9 cellular contexts compared by ENCODE assay signal in genomic region chr6:82362868-82363267, GRCh38. TPM values are rescaled to one million over a fixed set of nuclear protein-coding genes. Genes with fewer than 3 reads are reported as not detected.
DNase-seq lines count a peak whose midpoint lies in the region; FAIRE-seq and TF ChIP-seq lines count a peak whose summit lies in the region.
"Had no signal": no experiment of that assay in that cellular context is flagged by ENCODE, and none has a peak within 500 bp of the region (broad histone marks: within the 10 kb centered on the region; RNA-seq: fewer than 3 reads in every experiment).

No MANE protein-coding gene starts in this region.

- no peak for TF ChIP-seq POLR2A in GM12891 (IDR thresholded peaks at IDR 0.05; ENCODE audit: low read depth, low read length)

- H3K27ac Mint-ChIP-seq in T-helper 1 cell treated with Interleukin-12 subunit alpha and Interleukin-12 subunit beta and Interleukin-4 antibody, amounts not matched to agents 30 μg/mL and 1 μg/mL, for 36 hours, result no peak overlapping the region

- no peak overlapping the region for H3K27ac ChIP-seq in subcutaneous abdominal adipose tissue (ENCODE audit: low read depth, low read length)
- H3K27ac ChIP-seq: BLaER1 had no signal

- FAIRE-seq in GM12891 (lab: Jason Lieb, UNC), result no peak

- H3K36me3 Mint-ChIP-seq in T-helper 1 cell treated with Interleukin-12 subunit alpha and Interleukin-12 subunit beta and Interleukin-4 antibody, amounts not matched to agents 30 μg/mL and 1 μg/mL, for 36 hours (ENCODE audit: low read depth), result no peaks in the 10 kb centered on the region

- peak overlapping the region in 1 of 5 donors; percentile 75 for H3K9ac ChIP-seq in subcutaneous abdominal adipose tissue (ENCODE audit: low read length in 5 of 5)
- H3K9ac ChIP-seq: BLaER1 had no signal

- in situ Hi-C loops in astrocyte of the cerebellum (cut with HindIII; ENCODE audit: low sequenced_read_pairs), result no loop called here

- H3K4me1 Mint-ChIP-seq in T-helper 1 cell treated with Interleukin-12 subunit alpha and Interleukin-12 subunit beta and Interleukin-4 antibody, amounts not matched to agents 30 μg/mL and 1 μg/mL, for 36 hours (ENCODE audit: low read depth), result peaks cover 11% of the 10 kb centered on the region

- H3K27me3 ChIP-seq in subcutaneous abdominal adipose tissue (ENCODE audit: control insufficient read depth in 5 of 5, insufficient read depth in 4 of 5, low read length in 5 of 5), result peaks cover 0 to 26% (median 13%) of the 10 kb centered on the region in 5 donors
- H3K27me3 ChIP-seq: BLaER1 had no signal

- H3K4me1 ChIP-seq in subcutaneous abdominal adipose tissue (ENCODE audit: control insufficient read depth in 5 of 5, insufficient read depth in 5 of 5, low read length in 5 of 5), result peaks cover 0 to 30% (median 26%) of the 10 kb centered on the region in 5 donors
- H3K4me1 ChIP-seq: BLaER1 had no signal

- peaks cover 69% of the 10 kb centered on the region for H3K27me3 Mint-ChIP-seq in T-helper 1 cell treated with Interleukin-12 subunit alpha and Interleukin-12 subunit beta and Interleukin-4 antibody, amounts not matched to agents 30 μg/mL and 1 μg/mL, for 36 hours (ENCODE audit: low read depth)

- no peaks in the 10 kb centered on the region for H3K9me3 Mint-ChIP-seq in T-helper 1 cell treated with Interleukin-12 subunit alpha and Interleukin-12 subunit beta and Interleukin-4 antibody, amounts not matched to agents 30 μg/mL and 1 μg/mL, for 36 hours

- H3K4me3 ChIP-seq in astrocyte of the cerebellum (ENCODE audit: low read depth, low read length) (peak overlapping the region; percentile 77), iPS-18c (ENCODE audit: insufficient read depth, low read depth, low read length) (peak overlapping the region; percentile 93; the same call in 1 of the 2 replicates), subcutaneous abdominal adipose tissue (ENCODE audit: low read depth in 1 of 5, low read length in 5 of 5) (peak overlapping the region; percentile 75 to 93 (median 85))
- H3K4me3 ChIP-seq: BLaER1 had no signal

- TF ChIP-seq CTCF in astrocyte of the cerebellum (IDR thresholded peaks at IDR 0.05; ENCODE audit: low read depth, low read length, missing control alignments), result no peak

- no peaks in the 10 kb centered on the region for H3K9me3 ChIP-seq in iPS-18c (ENCODE audit: control insufficient read depth, insufficient read depth, low read length)
- H3K9me3 ChIP-seq in subcutaneous abdominal adipose tissue (ENCODE audit: control insufficient read depth in 5 of 5, low read length in 5 of 5), result no peaks in the 10 kb centered on the region

- H3K4me3 Mint-ChIP-seq in T-helper 1 cell treated with Interleukin-12 subunit alpha and Interleukin-12 subunit beta and Interleukin-4 antibody, amounts not matched to agents 30 μg/mL and 1 μg/mL, for 36 hours, result peak overlapping the region; percentile 21

- no peaks in the 10 kb centered on the region for H3K36me3 ChIP-seq in subcutaneous abdominal adipose tissue (ENCODE audit: control insufficient read depth in 5 of 5, insufficient read depth in 5 of 5, low read length in 5 of 5)
- H3K36me3 ChIP-seq: BLaER1 had no signal

- no peak for DNase-seq in T-helper 1 cell
- DNase-seq in astrocyte of the cerebellum (ENCODE audit: low read depth), result peak; percentile 90
- no peak for DNase-seq in HPDE6-E6E7 (ENCODE audit: extremely low spot score)
- DNase-seq in activated CD4-positive, alpha-beta T cell treated with anti-CD3 and anti-CD28 coated beads for 4 hours, result no peak
- no peak for DNase-seq in GM12891 (ENCODE audit: insufficient read length, low spot score)

TF ChIP-seq in GM12891, 5 proteins besides CTCF, POLR2A, EP300 and RAD21:
- TF ChIP-seq TAF1 (IDR thresholded peaks at IDR 0.05; ENCODE audit: low read depth, low read length), result no peak
- no peak for TF ChIP-seq SPI1 (IDR thresholded peaks at IDR 0.05; ENCODE audit: low read depth, low read length)
- TF ChIP-seq POLR2AphosphoS5 (IDR thresholded peaks at IDR 0.05; ENCODE audit: low read depth, low read length), result no peak
- no peak for TF ChIP-seq PAX5 (IDR thresholded peaks at IDR 0.05; ENCODE audit: insufficient read depth, low read length, severe bottlenecking)
- no peak for TF ChIP-seq POU2F2 (IDR thresholded peaks at IDR 0.05; ENCODE audit: low read depth, low read length)

RNA-seq across cellular contexts. Expression of gene TPBG, which starts 0.7 kb away (rescaled TPM):
- polyA plus RNA-seq in GM12891 (2012; ENCODE audit: low read depth, missing spikeins), result 0.18 TPM
